Comparison of ENCODE assay signal across 1 cellular context in the genomic region with DNA sequence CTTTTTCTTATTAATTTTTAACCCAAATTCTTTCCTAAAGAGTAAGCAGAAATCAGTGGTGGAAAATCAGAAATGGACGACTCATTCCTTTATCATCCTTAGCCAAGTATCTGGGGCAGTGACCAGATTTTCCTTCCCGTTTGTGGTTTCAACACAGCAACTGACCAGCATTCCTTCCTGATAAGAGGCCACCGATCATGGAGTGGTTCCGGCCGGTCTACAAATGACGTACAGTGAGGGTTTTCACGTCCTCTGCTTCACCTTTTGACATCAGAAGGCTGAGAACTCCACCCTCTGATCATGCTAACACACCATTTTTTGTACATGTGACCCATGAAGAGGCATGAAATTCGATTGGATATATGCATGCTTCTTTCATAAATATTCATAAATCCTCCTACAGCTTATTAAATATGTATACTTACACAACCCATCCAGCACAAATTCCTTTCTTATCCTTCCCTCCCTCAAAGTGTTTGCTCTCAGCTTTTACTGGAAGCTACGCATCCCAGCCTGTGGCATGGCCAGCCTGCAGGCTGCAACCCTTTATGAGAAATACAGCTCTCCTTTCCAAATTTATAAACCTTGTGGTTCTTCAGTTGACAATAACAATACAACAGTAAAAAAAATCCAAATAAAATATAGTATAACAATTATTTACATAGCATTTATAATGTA.
TF ChIP-seq lines count a peak whose summit lies in the region.

No MANE protein-coding gene starts in this region.

TF ChIP-seq in K562, 482 proteins besides CTCF, POLR2A, EP300 and RAD21 (continued from another document):
- TF ChIP-seq POLR3G (IDR thresholded peaks at IDR 0.05; ENCODE audit: extremely low read depth, insufficient read length, insufficient replicate concordance), result no peak
- peak; percentile 56; the same call in 1 of the 2 replicates for TF ChIP-seq ESRRA (IDR thresholded peaks at IDR 0.05; ENCODE audit: borderline replicate concordance, low read depth)
- peak; percentile 11; the same call in 1 of the 2 replicates for TF ChIP-seq NFE2 (IDR thresholded peaks at IDR 0.05; ENCODE audit: low read depth)
- TF ChIP-seq PHB2 (IDR thresholded peaks at IDR 0.05; ENCODE audit: low read depth), result no peak
